Comparison of ENCODE assay signal across 24 cellular contexts in the genomic region with DNA sequence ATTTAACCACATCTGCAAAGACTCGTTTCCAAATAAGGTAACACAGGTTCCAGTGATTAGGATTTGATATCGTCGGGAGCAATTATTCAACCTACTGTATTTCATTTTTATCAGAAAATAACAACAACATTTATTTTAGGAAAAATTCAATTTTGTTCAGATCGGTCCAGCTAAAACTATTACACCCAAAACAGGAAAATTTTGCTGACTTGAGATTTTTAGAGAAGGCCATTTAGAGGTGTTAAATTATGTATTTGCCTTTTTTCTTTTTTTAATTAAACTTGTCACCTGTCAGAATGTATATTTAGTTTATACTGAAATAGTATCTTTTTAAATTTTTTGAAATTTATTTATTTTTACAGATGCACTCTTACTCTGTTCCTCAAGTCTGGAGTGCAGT.
"Had no signal": no experiment of that assay in that cellular context is flagged by ENCODE, and none has a peak within 500 bp of the region (broad histone marks: within the 10 kb centered on the region; RNA-seq: fewer than 3 reads in every experiment).

No MANE protein-coding gene starts in this region.

- H3K27me3 ChIP-seq: ovary, right atrium auricular region, stomach, testis, thyroid gland, transverse colon, upper lobe of left lung, vagina had no signal

- H3K4me1 ChIP-seq: right atrium auricular region, stomach, testis, thyroid gland, transverse colon, upper lobe of left lung, vagina had no signal

- ATAC-seq: natural killer cell; sciatic nerve; stimulated activated naive B cell treated with anti-CD40 and anti-IgM and Interleukin-4, amounts not matched to agents 10 μg/mL and 1 μg/mL and 100 μg/mL, for 72 hours; stimulated activated naive CD8-positive, alpha-beta T cell treated with anti-CD3 and anti-CD28 coated beads, Interleukin-15, Interleukin-2, amounts not matched to agents 100 U/mL and 50 U/mL, for 24 hours had no signal

- H3K27ac ChIP-seq: left ventricle myocardium inferior, ovary, right atrium auricular region, skin epidermis, stomach, testis, thyroid gland, transverse colon, vagina had no signal

- H3K9me3 ChIP-seq: left ventricle myocardium inferior, ovary, right atrium auricular region, stomach, testis, thyroid gland, transverse colon, upper lobe of left lung, vagina had no signal

- H3K36me3 Mint-ChIP-seq: mesothelial cell of epicardium, naive B cell, natural killer cell had no signal

- H3K4me3 ChIP-seq: left ventricle myocardium inferior, lung, ovary, right atrium auricular region, skin epidermis, stomach, testis, thyroid gland, transverse colon, upper lobe of left lung, vagina had no signal

- DNase-seq: islet precursor cell; left ventricle myocardium inferior; mesendoderm; naive B cell; natural killer cell; ovary; stimulated activated CD4-positive, alpha-beta T cell treated with anti-CD3 and anti-CD28 coated beads, Interleukin-12 subunit alpha, Interleukin-12 subunit beta, amount 100 ng/mL, for 4 hours; stimulated activated CD4-positive, alpha-beta T cell treated with anti-CD3 and anti-CD28 coated beads, Interleukin-15, amount 100 ng/mL, for 24 hours; stimulated activated CD4-positive, alpha-beta T cell treated with anti-CD3 and anti-CD28 coated beads, Interleukin-2, amount 100 ng/mL, for 24 hours; stimulated activated CD4-positive, alpha-beta T cell treated with anti-CD3 and anti-CD28 coated beads, Interleukin-4, amount 100 ng/mL, for 1 hour; stimulated activated naive B cell treated with anti-CD40 and anti-IgM and Interleukin-4, amounts not matched to agents 10 μg/mL and 1 μg/mL and 100 μg/mL, for 72 hours; stimulated activated naive CD8-positive, alpha-beta T cell treated with anti-CD3 and anti-CD28 coated beads, Interleukin-15, Interleukin-2, amounts not matched to agents 100 U/mL and 50 U/mL, for 24 hours; stomach; testis; thyroid gland; transverse colon; upper lobe of left lung had no signal

- H3K9me3 Mint-ChIP-seq: mesothelial cell of epicardium, natural killer cell had no signal

- H3K4me1 Mint-ChIP-seq: mesothelial cell of epicardium had no signal

- H3K27me3 Mint-ChIP-seq: stimulated activated naive B cell treated with anti-CD40 and anti-IgM and Interleukin-4, amounts not matched to agents 10 μg/mL and 1 μg/mL and 100 μg/mL, for 72 hours had no signal

- H3K27ac Mint-ChIP-seq: mesothelial cell of epicardium; natural killer cell; progenitor cell of endocrine pancreas; stimulated activated naive B cell treated with anti-CD40 and anti-IgM and Interleukin-4, amounts not matched to agents 10 μg/mL and 1 μg/mL and 100 μg/mL, for 72 hours had no signal

- H3K36me3 ChIP-seq: ovary, thyroid gland, transverse colon, vagina had no signal

- H3K4me3 Mint-ChIP-seq: mesothelial cell of epicardium; naive B cell; natural killer cell; stimulated activated naive B cell treated with anti-CD40 and anti-IgM and Interleukin-4, amounts not matched to agents 10 μg/mL and 1 μg/mL and 100 μg/mL, for 72 hours had no signal
